14 cellular contexts compared by ENCODE assay signal in genomic region chr3:192750201-192750600, GRCh38. TPM values are rescaled to one million over a fixed set of nuclear protein-coding genes. Genes with fewer than 3 reads are reported as not detected.
A peak's percentile ranks its signal among the peaks of the same experiment; 100 is the strongest.
DNase-seq lines count a peak whose midpoint lies in the region; TF ChIP-seq lines count a peak whose summit lies in the region.
"Had no signal": no experiment of that assay in that cellular context is flagged by ENCODE, and none has a peak within 500 bp of the region (broad histone marks: within the 10 kb centered on the region; RNA-seq: fewer than 3 reads in every experiment).

No MANE protein-coding gene starts in this region.

- no peak overlapping the region for H3K9ac ChIP-seq in endodermal cell (ENCODE audit: extremely low read depth, low read length, poor library complexity, severe bottlenecking)

- TF ChIP-seq CTCF in NB4 (IDR thresholded peaks at IDR 0.05; ENCODE audit: low read depth, low read length): no peak
- TF ChIP-seq CTCF in endodermal cell (conservative IDR thresholded peaks at IDR 0.05): no peak

- H3K27me3 ChIP-seq in endodermal cell (ENCODE audit: control insufficient read depth, insufficient read depth, low read length, poor library complexity, severe bottlenecking): no peaks in the 10 kb centered on the region

- no peaks in the 10 kb centered on the region for H3K9me3 ChIP-seq in endodermal cell (ENCODE audit: control insufficient read depth, low read length)
- H3K9me3 ChIP-seq: Caco-2 had no signal

- H3K27me3 Mint-ChIP-seq in endodermal cell (ENCODE audit: insufficient read depth): peaks cover 13% of the 10 kb centered on the region
- H3K27me3 Mint-ChIP-seq: CD8-positive, alpha-beta memory T cell had no signal

- DNase-seq in NOMO-1 (lab: John Stamatoyannopoulos, UW; ENCODE audit: unreplicated experiment in 2 of 2): peak; percentile 11 to 13
- no peak for DNase-seq in NOMO-1 treated with dmso at 0.1 percent for 144 hours (lab: John Stamatoyannopoulos, UW; ENCODE audit: unreplicated experiment)
- peak; percentile 14 for DNase-seq in NB4 (ENCODE audit: low read depth)
- DNase-seq in SKM-1 treated with dmso at 0.1 percent for 144 hours (lab: John Stamatoyannopoulos, UW; ENCODE audit: unreplicated experiment): peak; percentile 86
- peak; percentile 37 for DNase-seq in endodermal cell
- no peak for DNase-seq in stimulated activated CD4-positive, alpha-beta T cell treated with anti-CD3 and anti-CD28 coated beads, Interleukin-2, amount 100 ng/mL, for 48 hours
- no peak for DNase-seq in stimulated activated CD4-positive, alpha-beta T cell treated with anti-CD3 and anti-CD28 coated beads, Interleukin-4, amount 100 ng/mL, for 24 hours
- DNase-seq in RKO (ENCODE audit: low spot score): no peak
- DNase-seq: Caco-2; CD8-positive, alpha-beta memory T cell; DMS53; H7 had no signal

- no peaks in the 10 kb centered on the region for H3K36me3 Mint-ChIP-seq in endodermal cell (ENCODE audit: low read depth)
- H3K36me3 Mint-ChIP-seq: CD14-positive monocyte; CD8-positive, alpha-beta memory T cell had no signal

- no peak overlapping the region for H3K4me3 ChIP-seq in NB4 (ENCODE audit: low read depth, low read length)
- H3K4me3 ChIP-seq in endodermal cell (ENCODE audit: low read length): no peak overlapping the region

- no peaks in the 10 kb centered on the region for H3K36me3 ChIP-seq in endodermal cell (ENCODE audit: control insufficient read depth, insufficient read depth, low read length)

- H3K27ac ChIP-seq in endodermal cell (ENCODE audit: low read depth, low read length): no peak overlapping the region
- H3K27ac ChIP-seq: 22Rv1 had no signal

- H3K4me1 Mint-ChIP-seq in endodermal cell: peaks cover 33% of the 10 kb centered on the region
- H3K4me1 Mint-ChIP-seq: CD14-positive monocyte; CD8-positive, alpha-beta memory T cell had no signal

- H3K9me3 Mint-ChIP-seq in endodermal cell: peaks cover under 1% of the 10 kb centered on the region

- H3K4me1 ChIP-seq in endodermal cell (ENCODE audit: control insufficient read depth, insufficient read depth, low read length): peaks cover 11% of the 10 kb centered on the region
- H3K4me1 ChIP-seq: Caco-2 had no signal

- 85 to 92% methylated on average over 5 of the region's 5 CpGs for WGBS in endodermal cell (ENCODE audit: insufficient coverage in 1 of 2, insufficient read length in 1 of 2), 2 experiments

- H3K4me3 Mint-ChIP-seq in endodermal cell: no peak overlapping the region
- H3K4me3 Mint-ChIP-seq: CD14-positive monocyte; CD8-positive, alpha-beta memory T cell had no signal

- no peak overlapping the region for H3K27ac Mint-ChIP-seq in endodermal cell
- H3K27ac Mint-ChIP-seq: CD8-positive, alpha-beta memory T cell had no signal

- no peak for TF ChIP-seq POLR2A in NB4 (IDR thresholded peaks at IDR 0.05; ENCODE audit: extremely low read depth, insufficient read length)

RNA-seq across cellular contexts. Expression of gene FGF12, which starts 22.9 kb away (rescaled TPM):
- total RNA-seq in endodermal cell: 10 to 100 TPM; 22.9 to 25.2 TPM
- polyA plus RNA-seq in endodermal cell (2013, experiment 1 of 2): 9.4 TPM
- polyA plus RNA-seq in endodermal cell (2013, experiment 2 of 2): 11.3 TPM
- total RNA-seq: CD8-positive, alpha-beta memory T cell had no signal
- polyA plus RNA-seq: CD14-positive monocyte; CD8-positive, alpha-beta memory T cell had no signal

Comparison
In these comparisons a context has a peak if more than half of its experiments do, and no peak if none do; other contexts are left out.
1. DNase-seq: peak in NOMO-1 (2 of 2), NB4 (single experiment), SKM-1 treated with dmso at 0.1 percent for 144 hours (single experiment) and endodermal cell (single experiment); none in NOMO-1 treated with dmso at 0.1 percent for 144 hours (single experiment), stimulated activated CD4-positive, alpha-beta T cell treated with anti-CD3 and anti-CD28 coated beads, Interleukin-2, amount 100 ng/mL, for 48 hours (0 of 2), stimulated activated CD4-positive, alpha-beta T cell treated with anti-CD3 and anti-CD28 coated beads, Interleukin-4, amount 100 ng/mL, for 24 hours (single experiment) and RKO (single experiment).